In genomic region chr3:128073807-128074206, GRCh38 we compare ENCODE assay signal across 18 cellular contexts. TPM values are rescaled to one million over a fixed set of nuclear protein-coding genes. Genes with fewer than 3 reads are reported as not detected.
DNase-seq lines count a peak whose midpoint lies in the region; TF ChIP-seq lines count a peak whose summit lies in the region.
"Had no signal": no experiment of that assay in that cellular context is flagged by ENCODE, and none has a peak within 500 bp of the region (broad histone marks: within the 10 kb centered on the region; RNA-seq: fewer than 3 reads in every experiment).

No MANE protein-coding gene starts in this region.

- peak; percentile 35 for DNase-seq in M059J (ENCODE audit: low read depth)
- DNase-seq in dermis blood vessel endothelial cell, result peak; percentile 85
- no peak for DNase-seq in neural crest cell (ENCODE audit: low read depth, low spot score)
- no peak for DNase-seq in HAP-1 (ENCODE audit: low spot score in 2 of 2)
- DNase-seq in head of caudate nucleus, result no peak
- no peak for DNase-seq in GM19240 (ENCODE audit: insufficient read length, low spot score)
- DNase-seq in HK-2 (ENCODE audit: unreplicated experiment), result no peak
- DNase-seq: activated CD4-positive, alpha-beta T cell treated with anti-CD3 and anti-CD28 coated beads for 48 hours; effector memory CD8-positive, alpha-beta T cell; foreskin melanocyte; Kasumi-1; naive thymus-derived CD8-positive, alpha-beta T cell; NCI-H187; NCI-H510A treated with DMSO at 0.1 percent for 48 hours; SK-N-SH had no signal

- no peak overlapping the region for H3K27ac Mint-ChIP-seq in neural crest cell (ENCODE audit: unreplicated experiment)
- H3K27ac Mint-ChIP-seq: activated naive CD4-positive, alpha-beta T cell treated with anti-CD3 and anti-CD28 coated beads, Interleukin-2, amount 50 U/mL, for 24 hours had no signal

- no peaks in the 10 kb centered on the region for H3K36me3 Mint-ChIP-seq in neural crest cell (ENCODE audit: low read depth)

- H3K4me3 ChIP-seq in HAP-1, result no peak overlapping the region
- H3K4me3 ChIP-seq: lung had no signal

- no peaks in the 10 kb centered on the region for H3K4me1 ChIP-seq in HAP-1

- intact Hi-C loops in head of caudate nucleus (cut with DNase I), result no loop called here

- TF ChIP-seq CTCF in C4-2B (conservative IDR thresholded peaks at IDR 0.05), result no peak
- no peak for TF ChIP-seq CTCF in neural crest cell (conservative IDR thresholded peaks at IDR 0.05)

- peaks cover 71% of the 10 kb centered on the region for H3K36me3 ChIP-seq in HAP-1 (replicated peaks)

- peak overlapping the region; percentile 56; the same call in 1 of the 2 replicates for H3K27ac ChIP-seq in C4-2B

- peaks cover 17% of the 10 kb centered on the region for H3K27me3 Mint-ChIP-seq in neural crest cell (ENCODE audit: low read depth)
- H3K27me3 Mint-ChIP-seq: activated naive CD4-positive, alpha-beta T cell treated with anti-CD3 and anti-CD28 coated beads, Interleukin-2, amount 50 U/mL, for 24 hours; effector memory CD8-positive, alpha-beta T cell had no signal

- peak overlapping the region; percentile 28 for H3K4me3 Mint-ChIP-seq in neural crest cell
- H3K4me3 Mint-ChIP-seq: activated naive CD4-positive, alpha-beta T cell treated with anti-CD3 and anti-CD28 coated beads, Interleukin-2, amount 50 U/mL, for 24 hours; effector memory CD8-positive, alpha-beta T cell had no signal

- H3K27me3 ChIP-seq in HAP-1 (ENCODE audit: low read depth), result no peaks in the 10 kb centered on the region

- in situ Hi-C loops in HAP-1 (cut with MboI; ENCODE audit: low sequenced_read_pairs), result no loop called here

- no peaks in the 10 kb centered on the region for H3K9me3 ChIP-seq in HAP-1
- H3K9me3 ChIP-seq: SK-N-SH had no signal

- H3K9me3 Mint-ChIP-seq in neural crest cell, result no peaks in the 10 kb centered on the region
- H3K9me3 Mint-ChIP-seq: activated naive CD4-positive, alpha-beta T cell treated with anti-CD3 and anti-CD28 coated beads, Interleukin-2, amount 50 U/mL, for 24 hours; effector memory CD8-positive, alpha-beta T cell; naive thymus-derived CD8-positive, alpha-beta T cell had no signal

- H3K4me1 Mint-ChIP-seq in neural crest cell, result peaks cover 13% of the 10 kb centered on the region

RNA-seq across cellular contexts. Expression of gene SEC61A1, which starts 21.6 kb away (rescaled TPM):
- 469 and 512 TPM in 2 replicates for total RNA-seq in M059J (2014; rRNA removed; shearing (Covaris generic))
- total RNA-seq in dermis blood vessel endothelial cell (232 and 339 TPM in 2 replicates), neural crest cell (181 and 184 TPM in 2 replicates)

RNA-seq across cellular contexts. Expression of gene RUVBL1, which starts 49.8 kb away (rescaled TPM):
- 93.9 and 127 TPM in 2 replicates for total RNA-seq in M059J (2014; rRNA removed; shearing (Covaris generic))
- total RNA-seq in dermis blood vessel endothelial cell (58.2 and 90.0 TPM in 2 replicates), neural crest cell (92.4 and 93.1 TPM in 2 replicates)

Comparison
In these comparisons a context has a peak if more than half of its experiments do, and no peak if none do; other contexts are left out.
1. DNase-seq: peak in M059J (single experiment) and dermis blood vessel endothelial cell (single experiment); none in neural crest cell (single experiment), HAP-1 (0 of 2), head of caudate nucleus (0 of 42), GM19240 (single experiment) and HK-2 (single experiment).